ENCODE assay signal across 11 cellular contexts in the genomic region with DNA sequence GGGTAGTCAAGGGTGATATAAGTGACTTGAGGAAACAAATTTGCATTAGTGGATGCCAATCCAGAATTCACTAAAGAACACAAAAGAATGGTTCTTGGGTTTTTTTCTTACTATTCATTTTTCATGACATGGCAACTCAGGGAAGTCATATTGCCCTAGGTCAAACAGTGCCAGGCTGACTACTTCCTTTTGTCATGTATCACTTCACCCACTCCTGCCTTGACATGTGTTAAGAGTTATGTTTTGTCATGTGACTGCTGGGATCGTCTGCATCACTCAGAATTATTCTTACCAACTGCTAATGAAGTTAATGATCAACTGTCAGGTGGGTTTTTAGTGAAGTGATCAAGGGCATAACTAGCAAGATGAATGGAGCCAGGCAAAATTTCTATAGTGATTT.
DNase-seq lines count a peak whose midpoint lies in the region; ATAC-seq, FAIRE-seq and TF ChIP-seq lines count a peak whose summit lies in the region.
"Had no signal": no experiment of that assay in that cellular context is flagged by ENCODE, and none has a peak within 500 bp of the region (broad histone marks: within the 10 kb centered on the region; RNA-seq: fewer than 3 reads in every experiment).

No MANE protein-coding gene starts in this region.

- no peak overlapping the region for H3K4me2 ChIP-seq in SK-N-SH
- H3K4me2 ChIP-seq in GM23248 (ENCODE audit: unreplicated experiment): peak overlapping the region; percentile 26

- H3F3A ChIP-seq in SK-N-SH (replicated peaks; ENCODE audit: insufficient read depth) (peaks cover 5% of the 10 kb centered on the region), GM23248 (ENCODE audit: insufficient read depth) (no peaks in the 10 kb centered on the region)

- no peak for TF ChIP-seq EP300 in SK-N-SH (IDR thresholded peaks at IDR 0.05; ENCODE audit: borderline replicate concordance in 1 of 2, low read depth in 1 of 2, low read length in 1 of 2)

- no peaks in the 10 kb centered on the region for H3K27me3 Mint-ChIP-seq in nephron progenitor cell (ENCODE audit: low read depth, poor library complexity)

- no peaks in the 10 kb centered on the region for H3K79me2 ChIP-seq in SK-N-SH (ENCODE audit: insufficient read depth)
- H3K79me2 ChIP-seq in GM23248 (ENCODE audit: insufficient read depth): no peaks in the 10 kb centered on the region

- H3K9me3 Mint-ChIP-seq in nephron progenitor cell: no peaks in the 10 kb centered on the region

- H3K36me3 ChIP-seq in SK-N-SH (replicated peaks in 1 of 2; ENCODE audit: control insufficient read depth in 1 of 2, insufficient read depth in 2 of 2, low read length in 1 of 2) (peaks cover 2 to 8% of the 10 kb centered on the region in 2 experiments), GM23248 (ENCODE audit: low read depth) (no peaks in the 10 kb centered on the region), bronchial epithelial cell (ENCODE audit: control insufficient read depth, insufficient read depth, low read length) (no peaks in the 10 kb centered on the region)

- no peaks in the 10 kb centered on the region for H3K9me3 ChIP-seq in SK-N-SH
- no peaks in the 10 kb centered on the region for H3K9me3 ChIP-seq in GM23248 (ENCODE audit: low read depth)

- no peak for TF ChIP-seq RAD21 in SK-N-SH (IDR thresholded peaks at IDR 0.05; ENCODE audit: low read length)

- peak overlapping the region; percentile 72 for H3K27ac Mint-ChIP-seq in nephron progenitor cell

- no peak for ATAC-seq in SK-N-SH treated with all-trans-retinoic acid at 6 μM for 48 hours

- no peaks in the 10 kb centered on the region for H4K20me1 ChIP-seq in SK-N-SH (ENCODE audit: insufficient read depth)
- no peaks in the 10 kb centered on the region for H4K20me1 ChIP-seq in GM23248 (ENCODE audit: insufficient read depth)

- H3K27me3 ChIP-seq in SK-N-SH (ENCODE audit: insufficient read depth) (no peaks in the 10 kb centered on the region), GM23248 (replicated peaks; ENCODE audit: insufficient read depth) (no peaks in the 10 kb centered on the region), bronchial epithelial cell (ENCODE audit: control insufficient read depth, insufficient read depth, low read length) (no peaks in the 10 kb centered on the region)

- peak; percentile 11 for DNase-seq in SK-N-SH
- DNase-seq in GM23248: peak; percentile 23
- DNase-seq in bronchial epithelial cell (ENCODE audit: low read depth): peak; percentile 86
- DNase-seq in nephron progenitor cell: no peak
- no peak for DNase-seq in NCI-H146 treated with DMSO at 0.1 percent for 48 hours (lab: John Stamatoyannopoulos, UW; ENCODE audit: unreplicated experiment)
- no peak for DNase-seq in cardiac septum (ENCODE audit: low spot score)
- no peak for DNase-seq in cortex of kidney (lab: John Stamatoyannopoulos, UW)
- DNase-seq: ACHN, anterior cingulate cortex, NCI-H1694 had no signal

- no peak for FAIRE-seq in bronchial epithelial cell (lab: Jason Lieb, UNC)

- H3K9me2 ChIP-seq in SK-N-SH (no peaks in the 10 kb centered on the region), GM23248 (ENCODE audit: insufficient read depth) (no peaks in the 10 kb centered on the region)

- in situ Hi-C loops in GM23248 (cut with MboI): no loop called here

- CTCF ChIA-PET in SK-N-SH (lab: Yijun Ruan, JAX): no interaction called here

- H3K4me1 Mint-ChIP-seq in nephron progenitor cell: no peaks in the 10 kb centered on the region

- no peak overlapping the region for H3K4me3 Mint-ChIP-seq in nephron progenitor cell

- H3K27ac ChIP-seq in SK-N-SH (ENCODE audit: low read depth in 2 of 2, low read length in 1 of 2): peak overlapping the region in 1 of 2 experiments; percentile 41; a peak in 2 of 4 replicates
- peak overlapping the region; percentile 47 for H3K27ac ChIP-seq in GM23248

- no peak overlapping the region for H3K9ac ChIP-seq in SK-N-SH
- no peak overlapping the region for H3K9ac ChIP-seq in GM23248

- H3K4me1 ChIP-seq in SK-N-SH (ENCODE audit: control insufficient read depth in 1 of 2, insufficient read depth in 2 of 2, low read depth in 1 of 2, low read length in 1 of 2) (peaks cover 0 to 2% of the 10 kb centered on the region in 2 experiments; a peak in 3 of 4 replicates), GM23248 (ENCODE audit: insufficient read depth) (peaks cover 12% of the 10 kb centered on the region)

- TF ChIP-seq CTCF in SK-N-SH (IDR thresholded peaks at IDR 0.05) (no peak), bronchial epithelial cell (IDR thresholded peaks at IDR 0.05; ENCODE audit: insufficient read depth, low read length, severe bottlenecking) (no peak), nephron progenitor cell (IDR thresholded peaks at IDR 0.05) (no peak)

- WGBS in SK-N-SH (ENCODE audit: low lambda C conversion rate): 19% methylated on average over 1 of the region's 1 CpG
- WGBS in GM23248 (ENCODE audit: low coverage in 1 of 2, low lambda C conversion rate in 2 of 2, missing lambda C conversion rate in 2 of 2), 2 experiments: 0 to 6% methylated on average over 1 of the region's 1 CpG

- H2AFZ ChIP-seq in SK-N-SH (ENCODE audit: low read depth) (no peak overlapping the region), GM23248 (no peak overlapping the region)

- POLR2A ChIA-PET in SK-N-SH (lab: Yijun Ruan, JAX): no interaction called here

- H3K4me3 ChIP-seq in SK-N-SH (ENCODE audit: low read depth in 2 of 2, low read length in 1 of 2) (no peak overlapping the region), GM23248 (no peak overlapping the region), bronchial epithelial cell (ENCODE audit: low read depth, low read length) (no peak overlapping the region)

- intact Hi-C loops in cardiac septum (cut with DNase I): no loop called here

- H3K36me3 Mint-ChIP-seq in nephron progenitor cell (ENCODE audit: low read depth): peaks cover 30% of the 10 kb centered on the region

TF ChIP-seq in SK-N-SH, 30 proteins besides CTCF, POLR2A, EP300 and RAD21:
- TF ChIP-seq SMC3 (IDR thresholded peaks at IDR 0.05; ENCODE audit: low read depth, low read length): no peak
- TF ChIP-seq, protein P1, sequence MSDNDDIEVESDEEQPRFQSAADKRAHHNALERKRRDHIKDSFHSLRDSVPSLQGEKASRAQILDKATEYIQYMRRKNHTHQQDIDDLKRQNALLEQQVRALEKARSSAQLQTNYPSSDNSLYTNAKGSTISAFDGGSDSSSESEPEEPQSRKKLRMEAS (IDR thresholded peaks at IDR 0.05; ENCODE audit: low read depth): no peak

TF ChIP-seq in SK-N-SH treated with all-trans-retinoic acid at 6 μM for 48 hours, 23 proteins besides CTCF, POLR2A, EP300 and RAD21:
- TF ChIP-seq CSDC2 (CRISPR knock-in tag; IDR thresholded peaks at IDR 0.05): no peak
- TF ChIP-seq, protein P2, sequence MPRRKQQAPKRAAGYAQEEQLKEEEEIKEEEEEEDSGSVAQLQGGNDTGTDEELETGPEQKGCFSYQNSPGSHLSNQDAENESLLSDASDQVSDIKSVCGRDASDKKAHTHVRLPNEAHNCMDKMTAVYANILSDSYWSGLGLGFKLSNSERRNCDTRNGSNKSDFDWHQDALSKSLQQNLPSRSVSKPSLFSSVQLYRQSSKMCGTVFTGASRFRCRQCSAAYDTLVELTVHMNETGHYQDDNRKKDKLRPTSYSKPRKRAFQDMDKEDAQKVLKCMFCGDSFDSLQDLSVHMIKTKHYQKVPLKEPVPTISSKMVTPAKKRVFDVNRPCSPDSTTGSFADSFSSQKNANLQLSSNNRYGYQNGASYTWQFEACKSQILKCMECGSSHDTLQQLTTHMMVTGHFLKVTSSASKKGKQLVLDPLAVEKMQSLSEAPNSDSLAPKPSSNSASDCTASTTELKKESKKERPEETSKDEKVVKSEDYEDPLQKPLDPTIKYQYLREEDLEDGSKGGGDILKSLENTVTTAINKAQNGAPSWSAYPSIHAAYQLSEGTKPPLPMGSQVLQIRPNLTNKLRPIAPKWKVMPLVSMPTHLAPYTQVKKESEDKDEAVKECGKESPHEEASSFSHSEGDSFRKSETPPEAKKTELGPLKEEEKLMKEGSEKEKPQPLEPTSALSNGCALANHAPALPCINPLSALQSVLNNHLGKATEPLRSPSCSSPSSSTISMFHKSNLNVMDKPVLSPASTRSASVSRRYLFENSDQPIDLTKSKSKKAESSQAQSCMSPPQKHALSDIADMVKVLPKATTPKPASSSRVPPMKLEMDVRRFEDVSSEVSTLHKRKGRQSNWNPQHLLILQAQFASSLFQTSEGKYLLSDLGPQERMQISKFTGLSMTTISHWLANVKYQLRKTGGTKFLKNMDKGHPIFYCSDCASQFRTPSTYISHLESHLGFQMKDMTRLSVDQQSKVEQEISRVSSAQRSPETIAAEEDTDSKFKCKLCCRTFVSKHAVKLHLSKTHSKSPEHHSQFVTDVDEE (CRISPR knock-in tag; IDR thresholded peaks at IDR 0.05): no peak
- no peak for TF ChIP-seq ARNTL (CRISPR knock-in tag; IDR thresholded peaks at IDR 0.05; ENCODE audit: borderline replicate concordance, low read depth)
- TF ChIP-seq, protein P3, sequence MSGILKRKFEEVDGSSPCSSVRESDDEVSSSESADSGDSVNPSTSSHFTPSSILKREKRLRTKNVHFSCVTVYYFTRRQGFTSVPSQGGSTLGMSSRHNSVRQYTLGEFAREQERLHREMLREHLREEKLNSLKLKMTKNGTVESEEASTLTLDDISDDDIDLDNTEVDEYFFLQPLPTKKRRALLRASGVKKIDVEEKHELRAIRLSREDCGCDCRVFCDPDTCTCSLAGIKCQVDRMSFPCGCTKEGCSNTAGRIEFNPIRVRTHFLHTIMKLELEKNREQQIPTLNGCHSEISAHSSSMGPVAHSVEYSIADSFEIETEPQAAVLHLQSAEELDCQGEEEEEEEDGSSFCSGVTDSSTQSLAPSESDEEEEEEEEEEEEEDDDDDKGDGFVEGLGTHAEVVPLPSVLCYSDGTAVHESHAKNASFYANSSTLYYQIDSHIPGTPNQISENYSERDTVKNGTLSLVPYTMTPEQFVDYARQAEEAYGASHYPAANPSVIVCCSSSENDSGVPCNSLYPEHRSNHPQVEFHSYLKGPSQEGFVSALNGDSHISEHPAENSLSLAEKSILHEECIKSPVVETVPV (CRISPR knock-in tag; IDR thresholded peaks at IDR 0.05): no peak
- no peak for TF ChIP-seq TCF4 (CRISPR knock-in tag; IDR thresholded peaks at IDR 0.05; ENCODE audit: borderline replicate concordance)
- no peak for TF ChIP-seq GLIS3 (CRISPR knock-in tag; IDR thresholded peaks at IDR 0.05)
- no peak for TF ChIP-seq OSR1 (CRISPR knock-in tag; IDR thresholded peaks at IDR 0.05)
- no peak for TF ChIP-seq TOX (CRISPR knock-in tag; IDR thresholded peaks at IDR 0.05; ENCODE audit: borderline replicate concordance)
- no peak for TF ChIP-seq RARB (CRISPR knock-in tag; IDR thresholded peaks at IDR 0.05)

Comparison
In these comparisons a context has a peak if more than half of its experiments do, and no peak if none do; other contexts are left out.
1. DNase-seq: peak in SK-N-SH (single experiment), GM23248 (single experiment) and bronchial epithelial cell (single experiment); none in nephron progenitor cell (single experiment), NCI-H146 treated with DMSO at 0.1 percent for 48 hours (single experiment), cardiac septum (single experiment) and cortex of kidney (single experiment).